In genomic region chr20:51380401-51381385, GRCh38 we compare ENCODE assay signal across 16 cellular contexts.
DNase-seq lines count a peak whose midpoint lies in the region; ATAC-seq and FAIRE-seq lines count a peak whose summit lies in the region.
"Had no signal": no experiment of that assay in that cellular context is flagged by ENCODE, and none has a peak within 500 bp of the region (broad histone marks: within the 10 kb centered on the region; RNA-seq: fewer than 3 reads in every experiment).

No MANE protein-coding gene starts in this region.

- no peak for ATAC-seq in effector memory CD8-positive, alpha-beta T cell (replicated peaks)
- ATAC-seq in stimulated activated naive B cell treated with anti-CD40 and anti-IgM and Interleukin-4, amounts not matched to agents 10 μg/mL and 1 μg/mL and 100 μg/mL, for 72 hours (replicated peaks) = peak; percentile 54 to 63
- ATAC-seq in GM21515 (IDR thresholded peaks at IDR 0.05; ENCODE audit: unreplicated experiment) = no peak
- ATAC-seq: A549 had no signal

- H3K27me3 Mint-ChIP-seq in activated T-cell treated with anti-CD3 and anti-CD28 coated beads, Interleukin-2, amount 50 U/mL, for 24 hours = no peaks in the 10 kb centered on the region
- no peaks in the 10 kb centered on the region for H3K27me3 Mint-ChIP-seq in effector memory CD8-positive, alpha-beta T cell
- H3K27me3 Mint-ChIP-seq in stimulated activated naive B cell treated with anti-CD40 and anti-IgM and Interleukin-4, amounts not matched to agents 10 μg/mL and 1 μg/mL and 100 μg/mL, for 72 hours = no peaks in the 10 kb centered on the region
- H3K27me3 Mint-ChIP-seq: activated naive CD8-positive, alpha-beta T cell treated with anti-CD3 and anti-CD28 coated beads, Interleukin-2, amount 10 ng/mL, durations not matched to agents 7 days and 5 days had no signal

- DNase-seq in activated T-cell treated with anti-CD3 and anti-CD28 coated beads, Interleukin-2, amount 50 U/mL, for 24 hours = no peak
- DNase-seq in activated T-cell treated with anti-CD3 and anti-CD28 coated beads, Interleukin-2, amount 50 U/mL, for 1 hour = no peak
- DNase-seq in NAMALWA (ENCODE audit: low spot score) (peak; percentile 54), urothelium cell line (ENCODE audit: low spot score) (no peak), dermis blood vessel endothelial cell (no peak)
- no peak for DNase-seq in effector memory CD8-positive, alpha-beta T cell
- no peak for DNase-seq in stimulated activated naive B cell treated with anti-CD40 and anti-IgM and Interleukin-4, amounts not matched to agents 10 μg/mL and 1 μg/mL and 100 μg/mL, for 72 hours
- DNase-seq: activated naive CD8-positive, alpha-beta T cell treated with anti-CD3 and anti-CD28 coated beads, Interleukin-2, amount 10 ng/mL, durations not matched to agents 7 days and 5 days; COR-L47; NCI-H2081; NCI-H748 treated with DMSO at 0.1 percent for 48 hours; right lobe of liver; SHP77 treated with DMSO at 0.1 percent for 48 hours had no signal

- no peak overlapping the region for H3K4me3 Mint-ChIP-seq in activated T-cell treated with anti-CD3 and anti-CD28 coated beads, Interleukin-2, amount 50 U/mL, for 24 hours
- H3K4me3 Mint-ChIP-seq in effector memory CD8-positive, alpha-beta T cell = no peak overlapping the region
- peak overlapping the region in 1 of 2 donors; percentile 17 for H3K4me3 Mint-ChIP-seq in stimulated activated naive B cell treated with anti-CD40 and anti-IgM and Interleukin-4, amounts not matched to agents 10 μg/mL and 1 μg/mL and 100 μg/mL, for 72 hours
- H3K4me3 Mint-ChIP-seq: activated naive CD8-positive, alpha-beta T cell treated with anti-CD3 and anti-CD28 coated beads, Interleukin-2, amount 10 ng/mL, durations not matched to agents 7 days and 5 days; neural crest cell had no signal

- H3K4me1 Mint-ChIP-seq in activated T-cell treated with anti-CD3 and anti-CD28 coated beads, Interleukin-2, amount 50 U/mL, for 24 hours (ENCODE audit: low read depth) = peaks cover 26% of the 10 kb centered on the region
- peaks cover 14 to 39% of the 10 kb centered on the region in 2 donors for H3K4me1 Mint-ChIP-seq in effector memory CD8-positive, alpha-beta T cell (ENCODE audit: low read depth in 2 of 2)
- peaks cover 18 to 26% of the 10 kb centered on the region in 2 donors for H3K4me1 Mint-ChIP-seq in stimulated activated naive B cell treated with anti-CD40 and anti-IgM and Interleukin-4, amounts not matched to agents 10 μg/mL and 1 μg/mL and 100 μg/mL, for 72 hours
- H3K4me1 Mint-ChIP-seq: neural crest cell had no signal

- FAIRE-seq in urothelium cell line (lab: Jason Lieb, UNC) = no peak
- FAIRE-seq: A549 had no signal

- H3K27ac Mint-ChIP-seq in activated T-cell treated with anti-CD3 and anti-CD28 coated beads, Interleukin-2, amount 50 U/mL, for 24 hours = peak overlapping the region; percentile 26
- peak overlapping the region; percentile 30 to 81 for H3K27ac Mint-ChIP-seq in effector memory CD8-positive, alpha-beta T cell
- H3K27ac Mint-ChIP-seq in stimulated activated naive B cell treated with anti-CD40 and anti-IgM and Interleukin-4, amounts not matched to agents 10 μg/mL and 1 μg/mL and 100 μg/mL, for 72 hours = peak overlapping the region; percentile 62
- H3K27ac Mint-ChIP-seq: activated naive CD8-positive, alpha-beta T cell treated with anti-CD3 and anti-CD28 coated beads, Interleukin-2, amount 10 ng/mL, durations not matched to agents 7 days and 5 days had no signal

- peaks cover 48% of the 10 kb centered on the region for H3K36me3 Mint-ChIP-seq in activated T-cell treated with anti-CD3 and anti-CD28 coated beads, Interleukin-2, amount 50 U/mL, for 24 hours (ENCODE audit: low read depth)
- peaks cover 7% of the 10 kb centered on the region for H3K36me3 Mint-ChIP-seq in effector memory CD8-positive, alpha-beta T cell (ENCODE audit: insufficient read depth)
- H3K36me3 Mint-ChIP-seq in stimulated activated naive B cell treated with anti-CD40 and anti-IgM and Interleukin-4, amounts not matched to agents 10 μg/mL and 1 μg/mL and 100 μg/mL, for 72 hours = peaks cover 33 to 53% of the 10 kb centered on the region in 2 donors

- no peaks in the 10 kb centered on the region for H3K9me3 Mint-ChIP-seq in activated T-cell treated with anti-CD3 and anti-CD28 coated beads, Interleukin-2, amount 50 U/mL, for 24 hours
- no peaks in the 10 kb centered on the region for H3K9me3 Mint-ChIP-seq in effector memory CD8-positive, alpha-beta T cell
- peaks cover 3 to 5% of the 10 kb centered on the region in 2 donors for H3K9me3 Mint-ChIP-seq in stimulated activated naive B cell treated with anti-CD40 and anti-IgM and Interleukin-4, amounts not matched to agents 10 μg/mL and 1 μg/mL and 100 μg/mL, for 72 hours
- H3K9me3 Mint-ChIP-seq: activated naive CD8-positive, alpha-beta T cell treated with anti-CD3 and anti-CD28 coated beads, Interleukin-2, amount 10 ng/mL, durations not matched to agents 7 days and 5 days; neural crest cell had no signal

Comparison
In these comparisons a context has a peak if more than half of its experiments do, and no peak if none do; other contexts are left out.
1. ATAC-seq: peak in stimulated activated naive B cell treated with anti-CD40 and anti-IgM and Interleukin-4, amounts not matched to agents 10 μg/mL and 1 μg/mL and 100 μg/mL, for 72 hours (2 of 2); none in effector memory CD8-positive, alpha-beta T cell (single experiment) and GM21515 (single experiment).
2. Peak in every context shown above with its lines, with median percentiles within 50 percentile points of each other: H3K27ac Mint-ChIP-seq.